Comparison of ENCODE assay signal across 1 cellular context in genomic region chr15:89666147-89666857, GRCh38.
TF ChIP-seq lines count a peak whose summit lies in the region.

No MANE protein-coding gene starts in this region.

TF ChIP-seq in H1, 55 proteins besides CTCF, POLR2A, EP300 and RAD21:
- no peak for TF ChIP-seq BACH1 (IDR thresholded peaks at IDR 0.05; ENCODE audit: low read length)
- TF ChIP-seq CHD1 (IDR thresholded peaks at IDR 0.05; ENCODE audit: low read depth, low read length): no peak
- TF ChIP-seq EGR1 (IDR thresholded peaks at IDR 0.05; ENCODE audit: borderline replicate concordance, low read depth, low read length): no peak
